In the genomic region with DNA sequence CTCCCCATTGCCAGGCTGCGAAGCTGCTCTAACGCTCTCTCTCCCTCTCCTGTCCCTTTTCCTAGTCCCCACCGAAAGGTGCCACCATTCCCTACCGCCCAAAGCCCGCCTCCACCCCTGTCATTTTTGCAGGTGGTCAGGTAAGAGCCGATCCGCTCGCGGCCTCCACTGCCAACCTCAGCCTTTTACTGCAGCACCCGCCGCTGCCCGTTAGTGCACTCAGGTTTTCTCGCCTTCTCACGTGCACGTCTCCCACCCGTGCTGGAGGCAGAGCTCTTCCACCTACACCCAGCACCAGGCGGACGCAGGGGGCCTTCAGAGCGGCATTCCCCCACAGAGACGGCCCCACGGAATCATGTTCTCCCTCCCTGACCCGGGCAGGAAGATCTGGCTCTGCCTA, we compare ENCODE assay signal across 23 cellular contexts.
"Had no signal": no experiment of that assay in that cellular context is flagged by ENCODE, and none has a peak within 500 bp of the region (broad histone marks: within the 10 kb centered on the region; RNA-seq: fewer than 3 reads in every experiment).

No MANE protein-coding gene starts in this region.

- DNase-seq: Karpas-422, KG1, MM.1S, NCI-H1092 treated with DMSO at 0.1 percent for 48 hours, NCI-H1436, NCI-H187, NCI-H2029, NCI-H2081 treated with DMSO at 0.1 percent for 48 hours, NCI-H2171, NCI-H226, NCI-H446, NCI-H510A, NCI-H524 treated with DMSO at 0.1 percent for 48 hours, NCI-H69, NCI-H774, Right ventricle myocardium superior, RPMI8226, SK-N-SH, SW 1271, T-cell had no signal

- H3K4me3 Mint-ChIP-seq: T-cell had no signal

- ATAC-seq: T-cell had no signal

- H3K36me3 Mint-ChIP-seq: T-cell had no signal

- H3K4me2 ChIP-seq: SK-N-SH had no signal

- H3K27ac Mint-ChIP-seq: T-cell had no signal

- FAIRE-seq: HTR-8/SVneo, RCC 7860 had no signal

- H3K9ac ChIP-seq: SK-N-SH had no signal

- H3K9me3 Mint-ChIP-seq: T-cell had no signal

- H3K27ac ChIP-seq: HL-60 had no signal

- H3K9me3 ChIP-seq: SK-N-SH had no signal
